17 cellular contexts compared by ENCODE assay signal in genomic region chr9:131324736-131325679, GRCh38. TPM values are rescaled to one million over a fixed set of nuclear protein-coding genes. Genes with fewer than 3 reads are reported as not detected.
"Had no signal": no experiment of that assay in that cellular context is flagged by ENCODE, and none has a peak within 500 bp of the region (broad histone marks: within the 10 kb centered on the region; RNA-seq: fewer than 3 reads in every experiment).

No MANE protein-coding gene starts in this region.

- H2AFZ ChIP-seq: hepatocyte, neural progenitor cell had no signal

- H3K27ac ChIP-seq: breast epithelium, epithelial cell of prostate, hepatocyte, neural progenitor cell, uterus had no signal

- H3K9ac ChIP-seq: neural progenitor cell, SK-N-SH had no signal

- DNase-seq: activated CD4-positive, alpha-beta memory T cell treated with anti-CD3 and anti-CD28 coated beads, Interleukin-2, amount 10 ng/mL, durations not matched to agents 7 days and 5 days; activated CD4-positive, alpha-beta T cell treated with anti-CD3 and anti-CD28 coated beads for 48 hours; activated CD4-positive, CD25-positive, alpha-beta regulatory T cell; activated CD8-positive, alpha-beta memory T cell treated with anti-CD3 and anti-CD28 coated beads, Interleukin-2, amount 10 ng/mL, durations not matched to agents 7 days and 5 days; activated naive CD4-positive, alpha-beta T cell; activated T-cell treated with anti-CD3 and anti-CD28 coated beads, Interleukin-2, amount 50 U/mL, for 1 hour; foreskin fibroblast; naive thymus-derived CD4-positive, alpha-beta T cell; SK-N-SH; stimulated activated naive B cell treated with anti-CD40 and anti-IgM and Interleukin-4, amounts not matched to agents 10 μg/mL and 1 μg/mL and 100 μg/mL, for 72 hours; uterus had no signal

- ATAC-seq: activated CD8-positive, alpha-beta memory T cell treated with anti-CD3 and anti-CD28 coated beads, Interleukin-2, amount 10 ng/mL, durations not matched to agents 7 days and 5 days; activated T-helper 17 cell treated with anti-CD3 and anti-CD28 coated beads, Interleukin-2, amount 50 U/mL, for 72 hours; naive thymus-derived CD4-positive, alpha-beta T cell; stimulated activated naive B cell treated with anti-CD40 and anti-IgM and Interleukin-4, amounts not matched to agents 10 μg/mL and 1 μg/mL and 100 μg/mL, for 72 hours had no signal

- H3K36me3 ChIP-seq: breast epithelium, neural progenitor cell, pancreas, uterus had no signal

- H3K9me3 ChIP-seq: breast epithelium, pancreas, SK-N-SH, uterus had no signal

- H3K4me2 ChIP-seq: hepatocyte, neural progenitor cell, SK-N-SH had no signal

- H3K27me3 ChIP-seq: breast epithelium, hepatocyte, neural progenitor cell, pancreas, uterus had no signal

- H3K4me1 ChIP-seq: breast epithelium, pancreas, uterus had no signal

- H3K4me3 ChIP-seq: breast epithelium, hepatocyte, neural progenitor cell, pancreas, uterus had no signal

RNA-seq across cellular contexts. Expression of gene PLPP7, which starts 35.5 kb away (rescaled TPM):
- total RNA-seq: activated CD4-positive, alpha-beta memory T cell treated with anti-CD3 and anti-CD28 coated beads, Interleukin-2, amount 10 ng/mL, durations not matched to agents 7 days and 5 days; activated CD8-positive, alpha-beta memory T cell treated with anti-CD3 and anti-CD28 coated beads, Interleukin-2, amount 10 ng/mL, durations not matched to agents 7 days and 5 days; activated T-helper 17 cell treated with anti-CD3 and anti-CD28 coated beads, Interleukin-2, amount 50 U/mL, for 72 hours had no signal

RNA-seq across cellular contexts. Expression of gene FAM78A, which starts 48.7 kb away (rescaled TPM):
- polyA plus RNA-seq: hepatocyte had no signal
